In genomic region chr19:4713384-4713951, GRCh38 we compare ENCODE assay signal across 9 cellular contexts. TPM values are rescaled to one million over a fixed set of nuclear protein-coding genes. Genes with fewer than 3 reads are reported as not detected.
DNase-seq lines count a peak whose midpoint lies in the region; ATAC-seq and TF ChIP-seq lines count a peak whose summit lies in the region.
"Had no signal": no experiment of that assay in that cellular context is flagged by ENCODE, and none has a peak within 500 bp of the region (broad histone marks: within the 10 kb centered on the region; RNA-seq: fewer than 3 reads in every experiment).

No MANE protein-coding gene starts in this region.

- peak; percentile 66 to 74 for TF ChIP-seq POLR2A in gastrocnemius medialis (IDR thresholded peaks at IDR 0.05)

- WGBS in heart right ventricle, 2 donors = 57 to 74% methylated on average over 32 of the region's 32 CpGs

- H3K9me3 Mint-ChIP-seq in CD8-positive, alpha-beta memory T cell = peaks cover 0 to 3% (median 0%) of the 10 kb centered on the region in 5 donors

- peaks cover 7 to 26% (median 15%) of the 10 kb centered on the region in 3 donors for H3K4me1 Mint-ChIP-seq in CD8-positive, alpha-beta memory T cell

- no peaks in the 10 kb centered on the region for H3K27me3 ChIP-seq in heart right ventricle
- no peaks in the 10 kb centered on the region for H3K27me3 ChIP-seq in gastrocnemius medialis
- H3K27me3 ChIP-seq in CD8-positive, alpha-beta memory T cell (ENCODE audit: insufficient read depth, low read length, poor library complexity, severe bottlenecking) = no peaks in the 10 kb centered on the region

- H3K27ac Mint-ChIP-seq in CD8-positive, alpha-beta memory T cell = no peak overlapping the region

- H3K27ac ChIP-seq in heart right ventricle (peak overlapping the region; percentile 62 to 91 (median 76)), gastrocnemius medialis (peak overlapping the region; percentile 89 to 100 (median 97))
- H3K27ac ChIP-seq in CD8-positive, alpha-beta memory T cell (ENCODE audit: low read depth, low read length) = no peak overlapping the region

- no peaks in the 10 kb centered on the region for H3K27me3 Mint-ChIP-seq in CD8-positive, alpha-beta memory T cell

- DNase-seq in G401 (ENCODE audit: low spot score) = peak; percentile 85
- peak; percentile 93 for DNase-seq in amniotic stem cell (lab: John Stamatoyannopoulos, UW)
- peak; percentile 77 to 87 for DNase-seq in heart right ventricle
- DNase-seq in gastrocnemius medialis = peak; percentile 95 to 99
- DNase-seq in CD8-positive, alpha-beta memory T cell = no peak
- no peak for DNase-seq in SKM-1 treated with dmso at 0.1 percent for 144 hours (lab: John Stamatoyannopoulos, UW; ENCODE audit: unreplicated experiment)
- no peak for DNase-seq in NCI-H345 (lab: John Stamatoyannopoulos, UW)
- DNase-seq: NCI-H524 treated with DMSO at 0.1 percent for 48 hours had no signal

- POLR2A ChIA-PET in CD8-positive, alpha-beta memory T cell (lab: Charles Lee) = no interaction called here

- CTCF ChIA-PET in CD8-positive, alpha-beta memory T cell (lab: Charles Lee) = no interaction called here

- H3K4me1 ChIP-seq in heart right ventricle (peaks cover 14 to 59% (median 44%) of the 10 kb centered on the region in 9 donors), gastrocnemius medialis (peaks cover 56 to 63% of the 10 kb centered on the region in 2 donors)
- peaks cover 8% of the 10 kb centered on the region for H3K4me1 ChIP-seq in CD8-positive, alpha-beta memory T cell (ENCODE audit: insufficient read depth, low read length)

- H3K36me3 ChIP-seq in heart right ventricle (peaks cover 0 to 98% (median 44%) of the 10 kb centered on the region in 9 donors), gastrocnemius medialis (peaks cover 0 to 27% of the 10 kb centered on the region in 2 donors)
- peaks cover 38% of the 10 kb centered on the region for H3K36me3 ChIP-seq in CD8-positive, alpha-beta memory T cell (ENCODE audit: insufficient read depth, low read length)

- H3K9me3 ChIP-seq in heart right ventricle = no peaks in the 10 kb centered on the region
- no peaks in the 10 kb centered on the region for H3K9me3 ChIP-seq in gastrocnemius medialis
- no peaks in the 10 kb centered on the region for H3K9me3 ChIP-seq in CD8-positive, alpha-beta memory T cell (ENCODE audit: low read length)

- intact Hi-C loops in heart right ventricle (cut with DNase I) = no loop called here
- intact Hi-C loops in gastrocnemius medialis (cut with DNase I; ENCODE audit: low total_unique reads) = loop anchor here (1.0 to 10.0 kb wide), 5 partner anchors 19 to 951 kb away; partner anchors contain the start of genes APBA3, MRPL54, PLIN4 and PLIN5

- ATAC-seq in heart right ventricle = peak; percentile 81 to 95 (median 88)
- ATAC-seq in gastrocnemius medialis = peak; percentile 84 to 86
- no peak for ATAC-seq in HG03135 (IDR thresholded peaks at IDR 0.05; ENCODE audit: unreplicated experiment)

- no peak overlapping the region for H3K4me3 Mint-ChIP-seq in CD8-positive, alpha-beta memory T cell

- peaks cover 7 to 83% (median 10%) of the 10 kb centered on the region in 3 donors for H3K36me3 Mint-ChIP-seq in CD8-positive, alpha-beta memory T cell

- in situ Hi-C loops in G401 (cut with HindIII; ENCODE audit: low sequenced_read_pairs) = no loop called here
- in situ Hi-C loops in gastrocnemius medialis (cut with MboI; ENCODE audit: low sequenced_read_pairs in 4 of 4) = no loop called here

- TF ChIP-seq CTCF in heart right ventricle (IDR thresholded peaks at IDR 0.05) (no peak), gastrocnemius medialis (IDR thresholded peaks at IDR 0.05 in 4 of 5, conservative IDR thresholded peaks at IDR 0.05 in 1 of 5) (peak in 2 of 5 experiments; percentile 16 to 28)

- H3K4me3 ChIP-seq in heart right ventricle = peak overlapping the region in 3 of 10 donors; percentile 23 to 30 (median 24)
- H3K4me3 ChIP-seq in gastrocnemius medialis = peak overlapping the region; percentile 7 to 41 (median 18)
- H3K4me3 ChIP-seq in CD8-positive, alpha-beta memory T cell (ENCODE audit: low read length) = no peak overlapping the region

RNA-seq across cellular contexts. Expression of gene DPP9, which starts 10.2 kb away (rescaled TPM):
- 20.4 and 22.5 TPM in 2 replicates for total RNA-seq in G401 (2014; rRNA removed; shearing (Covaris generic))
- total RNA-seq in heart right ventricle (10 to 100 TPM; 34.2 to 52.2 (median 45.0) TPM), gastrocnemius medialis (100 to 1,000 TPM in 3 of 4 donors, 10 to 100 TPM in 1; 92.6 to 208 (median 148) TPM)
- polyA plus RNA-seq in heart right ventricle = 10 to 100 TPM; 34.0 to 42.2 TPM
- 100 to 1,000 TPM; 105 TPM for total RNA-seq in CD8-positive, alpha-beta memory T cell
- 32.1 TPM for polyA plus RNA-seq in CD8-positive, alpha-beta memory T cell

RNA-seq across cellular contexts. Expression of gene MYDGF, which starts 43.3 kb away (rescaled TPM):
- total RNA-seq in G401 (2014; rRNA removed; shearing (Covaris generic)) = 182 and 187 TPM in 2 replicates
- total RNA-seq in heart right ventricle (10 to 100 TPM; 14.2 to 48.5 (median 21.1) TPM), gastrocnemius medialis (10 to 100 TPM in 2 of 4 donors, 1 to 10 TPM in 2; 8.0 to 12.9 (median 10.1) TPM)
- 100 to 1,000 TPM in 1 of 2 donors, 10 to 100 TPM in 1; 28.2 to 211 TPM for polyA plus RNA-seq in heart right ventricle
- total RNA-seq in CD8-positive, alpha-beta memory T cell = 10 to 100 TPM; 83.2 to 88.6 TPM
- polyA plus RNA-seq in CD8-positive, alpha-beta memory T cell = 146 TPM

Comparison
In these comparisons a context has a peak if more than half of its experiments do, and no peak if none do; other contexts are left out.
1. DNase-seq: peak in G401 (single experiment), amniotic stem cell (single experiment), heart right ventricle (2 of 2) and gastrocnemius medialis (2 of 2); none in CD8-positive, alpha-beta memory T cell (0 of 5), SKM-1 treated with dmso at 0.1 percent for 144 hours (single experiment) and NCI-H345 (single experiment).